Comparison of ENCODE assay signal across 23 cellular contexts in genomic region chr5:151509231-151509630, GRCh38.
DNase-seq lines count a peak whose midpoint lies in the region; ATAC-seq, FAIRE-seq and TF ChIP-seq lines count a peak whose summit lies in the region.
"Had no signal": no experiment of that assay in that cellular context is flagged by ENCODE, and none has a peak within 500 bp of the region (broad histone marks: within the 10 kb centered on the region; RNA-seq: fewer than 3 reads in every experiment).

No MANE protein-coding gene starts in this region.

- DNase-seq in NCI-H82 (lab: John Stamatoyannopoulos, UW), result peak; percentile 5
- no peak for DNase-seq in NCI-H82 treated with DMSO at 0.1 percent for 48 hours (lab: John Stamatoyannopoulos, UW; ENCODE audit: unreplicated experiment)
- peak; percentile 16 for DNase-seq in NCI-H2227 (lab: John Stamatoyannopoulos, UW; ENCODE audit: unreplicated experiment)
- peak; percentile 80 for DNase-seq in bronchial epithelial cell (ENCODE audit: low read depth)
- no peak for DNase-seq in dedifferentiated amniotic fluid mesenchymal stem cell (ENCODE audit: extremely low spot score)
- no peak for DNase-seq in NCI-H446 treated with DMSO at 0.1 percent for 48 hours (lab: John Stamatoyannopoulos, UW)
- no peak for DNase-seq in gastrocnemius medialis
- DNase-seq: activated CD4-positive, alpha-beta T cell treated with anti-CD3 and anti-CD28 coated beads for 1 hour; activated effector memory CD4-positive, alpha-beta T cell treated with anti-CD3 and anti-CD28 coated beads, Interleukin-2, amount 50 U/mL, for 16 hours; DMS79; erythroblast; left cardiac atrium; NCI-H1105 treated with DMSO at 0.1 percent for 48 hours; NCI-H524; ovary; stimulated activated CD4-positive, alpha-beta T cell treated with anti-CD3 and anti-CD28 coated beads, Interleukin-4, amount 100 ng/mL, for 4 hours; T-helper 2 cell had no signal

- peaks cover 13 to 16% of the 10 kb centered on the region in 2 donors for H3K4me1 ChIP-seq in gastrocnemius medialis
- H3K4me1 ChIP-seq: A549, tibial nerve had no signal

- intact Hi-C loops in gastrocnemius medialis (cut with DNase I; ENCODE audit: low total_unique reads), result loop anchor here (10.0 kb wide), 1 partner anchor 146 kb away; no protein-coding TSS in a partner anchor

- TF ChIP-seq POLR2A in gastrocnemius medialis (IDR thresholded peaks at IDR 0.05), result no peak

- H3K27me3 ChIP-seq in bronchial epithelial cell (ENCODE audit: control insufficient read depth, insufficient read depth, low read length) (no peaks in the 10 kb centered on the region), gastrocnemius medialis (no peaks in the 10 kb centered on the region)
- H3K27me3 ChIP-seq: ovary, tibial nerve had no signal

- H3K27ac ChIP-seq in gastrocnemius medialis, result peak overlapping the region in 2 of 4 donors; percentile 62 to 75
- H3K27ac ChIP-seq: A549, ovary, tibial nerve had no signal

- peak; percentile 64 for ATAC-seq in stimulated activated memory B cell treated with anti-CD40 and anti-IgM and Interleukin-4, amounts not matched to agents 10 μg/mL and 1 μg/mL and 100 μg/mL, for 72 hours
- no peak for ATAC-seq in gastrocnemius medialis
- ATAC-seq: A549, left cardiac atrium, Right ventricle myocardium inferior had no signal

- TF ChIP-seq CTCF in bronchial epithelial cell (IDR thresholded peaks at IDR 0.05; ENCODE audit: insufficient read depth, low read length, severe bottlenecking) (no peak), gastrocnemius medialis (IDR thresholded peaks at IDR 0.05 in 4 of 5, conservative IDR thresholded peaks at IDR 0.05 in 1 of 5) (no peak)

- no peaks in the 10 kb centered on the region for H3K9me3 Mint-ChIP-seq in stimulated activated memory B cell treated with anti-CD40 and anti-IgM and Interleukin-4, amounts not matched to agents 10 μg/mL and 1 μg/mL and 100 μg/mL, for 72 hours

- no peak overlapping the region for H3K4me3 ChIP-seq in bronchial epithelial cell (ENCODE audit: low read depth, low read length)
- no peak overlapping the region for H3K4me3 ChIP-seq in gastrocnemius medialis
- H3K4me3 ChIP-seq: A549, ovary, skin epidermis, tibial nerve had no signal

- no peaks in the 10 kb centered on the region for H3K27me3 Mint-ChIP-seq in stimulated activated memory B cell treated with anti-CD40 and anti-IgM and Interleukin-4, amounts not matched to agents 10 μg/mL and 1 μg/mL and 100 μg/mL, for 72 hours

- H3K27ac Mint-ChIP-seq in stimulated activated memory B cell treated with anti-CD40 and anti-IgM and Interleukin-4, amounts not matched to agents 10 μg/mL and 1 μg/mL and 100 μg/mL, for 72 hours, result peak overlapping the region; percentile 23

- no peak overlapping the region for H3K4me3 Mint-ChIP-seq in stimulated activated memory B cell treated with anti-CD40 and anti-IgM and Interleukin-4, amounts not matched to agents 10 μg/mL and 1 μg/mL and 100 μg/mL, for 72 hours

- in situ Hi-C loops in gastrocnemius medialis (cut with MboI; ENCODE audit: low sequenced_read_pairs in 4 of 4), result loop anchor here in 2 of 4 donors (10.0 kb wide), 1 partner anchor 64 kb away; the partner anchor contains the start of gene SLC36A1 (in 2 of the 2)

- H3K36me3 Mint-ChIP-seq in stimulated activated memory B cell treated with anti-CD40 and anti-IgM and Interleukin-4, amounts not matched to agents 10 μg/mL and 1 μg/mL and 100 μg/mL, for 72 hours, result peaks cover 14% of the 10 kb centered on the region

- H3K9me3 ChIP-seq in gastrocnemius medialis, result no peaks in the 10 kb centered on the region
- H3K9me3 ChIP-seq: A549, ovary, tibial nerve had no signal

- H3K36me3 ChIP-seq in bronchial epithelial cell (ENCODE audit: control insufficient read depth, insufficient read depth, low read length) (peaks cover 52% of the 10 kb centered on the region), gastrocnemius medialis (no peaks in the 10 kb centered on the region)
- H3K36me3 ChIP-seq: ovary had no signal

- peaks cover 8% of the 10 kb centered on the region for H3K4me1 Mint-ChIP-seq in stimulated activated memory B cell treated with anti-CD40 and anti-IgM and Interleukin-4, amounts not matched to agents 10 μg/mL and 1 μg/mL and 100 μg/mL, for 72 hours

- peak; percentile 18 for FAIRE-seq in bronchial epithelial cell (lab: Jason Lieb, UNC)
- FAIRE-seq: A549, colon had no signal

Comparison
In these comparisons a context has a peak if more than half of its experiments do, and no peak if none do; other contexts are left out.
1. DNase-seq: peak in NCI-H82 (single experiment), NCI-H2227 (single experiment) and bronchial epithelial cell (single experiment); none in NCI-H82 treated with DMSO at 0.1 percent for 48 hours (single experiment), dedifferentiated amniotic fluid mesenchymal stem cell (single experiment), NCI-H446 treated with DMSO at 0.1 percent for 48 hours (single experiment) and gastrocnemius medialis (0 of 2).